ENCODE assay signal across 20 cellular contexts in genomic region chr19:29384676-29385075, GRCh38.
DNase-seq lines count a peak whose midpoint lies in the region; ATAC-seq and TF ChIP-seq lines count a peak whose summit lies in the region.
"Had no signal": no experiment of that assay in that cellular context is flagged by ENCODE, and none has a peak within 500 bp of the region (broad histone marks: within the 10 kb centered on the region; RNA-seq: fewer than 3 reads in every experiment).

No MANE protein-coding gene starts in this region.

- H3K27me3 ChIP-seq in right atrium auricular region, result no peaks in the 10 kb centered on the region
- H3K27me3 ChIP-seq: BE2C had no signal

- H3K27ac ChIP-seq in right atrium auricular region, result no peak overlapping the region
- H3K27ac ChIP-seq: GM23248 had no signal

- TF ChIP-seq CTCF in right atrium auricular region (IDR thresholded peaks at IDR 0.05), result no peak
- no peak for TF ChIP-seq CTCF in omental fat pad (IDR thresholded peaks at IDR 0.05)

- no peaks in the 10 kb centered on the region for H3K4me1 ChIP-seq in right atrium auricular region
- H3K4me1 ChIP-seq: BE2C had no signal

- no peaks in the 10 kb centered on the region for H3K36me3 ChIP-seq in right atrium auricular region
- H3K36me3 ChIP-seq: BE2C had no signal

- intact Hi-C loops in cardiac septum (cut with DNase I), result no loop called here

- no peaks in the 10 kb centered on the region for H3K9me3 ChIP-seq in right atrium auricular region
- H3K9me3 ChIP-seq: BE2C had no signal

- no peak overlapping the region for H3K4me3 ChIP-seq in right atrium auricular region
- H3K4me3 ChIP-seq: GM23248 had no signal

- DNase-seq in cardiac septum (ENCODE audit: low spot score) (peak; percentile 43), right atrium auricular region (ENCODE audit: low spot score) (no peak), islet precursor cell (peak; percentile 33), omental fat pad (ENCODE audit: low spot score) (peak; percentile 11), T1000 (lab: John Stamatoyannopoulos, UW) (no peak), NOMO-1 treated with DMSO at 0.1 percent for 48 hours (lab: John Stamatoyannopoulos, UW; ENCODE audit: unreplicated experiment) (no peak)
- DNase-seq: BE2C; CD4-positive, CD25-positive, alpha-beta regulatory T cell; COR-L47; GDM1; GM23248; MM.1S; NCI-H1092; NCI-H1436 treated with DMSO at 0.1 percent for 48 hours; NCI-H2029; NCI-H82; RPMI8226; SIG-M5 had no signal

- ATAC-seq in omental fat pad (ENCODE audit: low FRiP score) (no peak), GM21786 (IDR thresholded peaks at IDR 0.05; ENCODE audit: unreplicated experiment) (no peak)
- ATAC-seq: HCT116 had no signal

Comparison
In these comparisons a context has a peak if more than half of its experiments do, and no peak if none do; other contexts are left out.
1. DNase-seq: peak in cardiac septum (single experiment), islet precursor cell (single experiment) and omental fat pad (single experiment); none in right atrium auricular region (single experiment), T1000 (single experiment) and NOMO-1 treated with DMSO at 0.1 percent for 48 hours (single experiment).